In the genomic region with DNA sequence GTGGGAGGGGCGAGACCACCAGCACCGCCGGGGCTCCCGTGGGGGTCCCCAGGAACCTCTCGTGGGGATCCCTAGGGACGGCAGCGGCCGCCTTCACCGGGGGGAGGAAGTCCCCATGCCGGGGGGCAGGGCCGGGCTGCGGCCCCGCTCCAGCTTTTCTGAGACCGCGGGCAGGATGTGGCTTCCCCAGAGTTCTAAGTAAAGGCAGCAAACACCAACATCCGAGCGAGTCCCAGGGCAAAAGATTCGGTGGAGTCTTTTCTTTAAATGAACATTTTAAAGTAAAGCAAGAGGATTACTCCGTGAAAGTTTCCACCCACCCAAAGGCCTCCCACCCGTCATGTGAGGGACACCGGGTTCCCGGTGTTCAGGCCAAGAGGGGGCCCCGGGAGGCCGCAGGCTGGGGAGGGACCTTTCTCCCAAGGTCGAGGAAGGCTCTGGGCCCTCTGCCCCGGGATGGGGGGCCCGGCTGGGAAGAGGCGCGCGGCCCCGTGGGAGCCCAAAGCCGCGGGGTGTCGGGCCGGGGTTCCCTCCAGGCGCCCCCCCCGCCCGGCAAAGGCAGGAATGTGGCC, we compare ENCODE assay signal across 8 cellular contexts. TPM values are rescaled to one million over a fixed set of nuclear protein-coding genes. Genes with fewer than 3 reads are reported as not detected.
DNase-seq lines count a peak whose midpoint lies in the region; ATAC-seq and TF ChIP-seq lines count a peak whose summit lies in the region.

No MANE protein-coding gene starts in this region.

- peaks cover 0 to 16% (median 6%) of the 10 kb centered on the region in 4 donors for H3K4me1 Mint-ChIP-seq in CD4-positive, CD25-positive, alpha-beta regulatory T cell

- H3K9me3 Mint-ChIP-seq in CD4-positive, CD25-positive, alpha-beta regulatory T cell = peaks cover 0 to 3% (median 0%) of the 10 kb centered on the region in 7 donors

- H3K27me3 ChIP-seq in CD4-positive, CD25-positive, alpha-beta regulatory T cell (ENCODE audit: control insufficient read depth, insufficient read depth, low read length) = no peaks in the 10 kb centered on the region
- H3K27me3 ChIP-seq in ovary = no peaks in the 10 kb centered on the region

- peaks cover 18% of the 10 kb centered on the region for H3K4me1 ChIP-seq in CD4-positive, CD25-positive, alpha-beta regulatory T cell (ENCODE audit: control insufficient read depth, insufficient read depth, low read length, poor library complexity, severe bottlenecking)
- peaks cover 7% of the 10 kb centered on the region for H3K4me1 ChIP-seq in ovary (ENCODE audit: insufficient read depth)

- TF ChIP-seq EP300 in ovary (IDR thresholded peaks at IDR 0.05) = no peak

- intact Hi-C loops in ovary (cut with DNase I) = no loop called here

- WGBS in ovary, 3 donors = 1 to 2% (median 1%) methylated on average over 34 to 38 of the region's 38 CpGs

- no peaks in the 10 kb centered on the region for H3K36me3 ChIP-seq in CD4-positive, CD25-positive, alpha-beta regulatory T cell (ENCODE audit: control insufficient read depth, insufficient read depth, low read length)
- no peaks in the 10 kb centered on the region for H3K36me3 ChIP-seq in ovary

- DNase-seq in CD4-positive, CD25-positive, alpha-beta regulatory T cell = peak; percentile 30 to 91 (median 74)
- peak; percentile 46 for DNase-seq in activated CD8-positive, alpha-beta memory T cell treated with anti-CD3 and anti-CD28 coated beads, Interleukin-2, amount 50 U/mL, for 4 hours
- DNase-seq in fibroblast of peridontal ligament (ENCODE audit: extremely low read depth) (peak; percentile 45), ovary (peak; percentile 39 to 73 (median 60)), cerebellum (ENCODE audit: low spot score) (no peak), nucleus accumbens (lab: John Stamatoyannopoulos, UW) (no peak)

- no peaks in the 10 kb centered on the region for H3K9me3 ChIP-seq in CD4-positive, CD25-positive, alpha-beta regulatory T cell (ENCODE audit: control insufficient read depth in 2 of 2, low read length in 2 of 2)
- no peaks in the 10 kb centered on the region for H3K9me3 ChIP-seq in ovary

- no peak for TF ChIP-seq CTCF in ovary (IDR thresholded peaks at IDR 0.05)

- peak overlapping the region; percentile 92 to 97 (median 94) for H3K4me3 Mint-ChIP-seq in CD4-positive, CD25-positive, alpha-beta regulatory T cell

- peaks cover 9% of the 10 kb centered on the region for H3K27me3 Mint-ChIP-seq in CD4-positive, CD25-positive, alpha-beta regulatory T cell

- peak overlapping the region; percentile 86 to 93 (median 88) for H3K27ac Mint-ChIP-seq in CD4-positive, CD25-positive, alpha-beta regulatory T cell

- H3K27ac ChIP-seq in CD4-positive, CD25-positive, alpha-beta regulatory T cell (ENCODE audit: insufficient read depth, low read length, poor library complexity, severe bottlenecking) = peak overlapping the region; percentile 66
- H3K27ac ChIP-seq in ovary = peak overlapping the region in 1 of 2 donors; percentile 57

- no peaks in the 10 kb centered on the region for H3K36me3 Mint-ChIP-seq in CD4-positive, CD25-positive, alpha-beta regulatory T cell

- peak overlapping the region; percentile 61 for H3K4me3 ChIP-seq in CD4-positive, CD25-positive, alpha-beta regulatory T cell (ENCODE audit: low read depth, low read length)
- peak overlapping the region; percentile 54 for H3K4me3 ChIP-seq in ovary

- TF ChIP-seq POLR2A in ovary (IDR thresholded peaks at IDR 0.05) = no peak

- ATAC-seq in CD4-positive, CD25-positive, alpha-beta regulatory T cell (ENCODE audit: low read depth in 2 of 2) = peak; percentile 76 to 84
- ATAC-seq in HG03108 (IDR thresholded peaks at IDR 0.05; ENCODE audit: unreplicated experiment) (peak; percentile 55), HG03159 (IDR thresholded peaks at IDR 0.05; ENCODE audit: unreplicated experiment) (no peak)

RNA-seq across cellular contexts. Expression of a gene that starts 44.1 kb away (rescaled TPM):
- 33.9 TPM for total RNA-seq in CD4-positive, CD25-positive, alpha-beta regulatory T cell
- 10 to 100 TPM; 11.9 to 21.6 (median 15.0) TPM for polyA plus RNA-seq in CD4-positive, CD25-positive, alpha-beta regulatory T cell
- total RNA-seq in ovary (10 to 100 TPM in 4 of 7 donors, 1 to 10 TPM in 3; 3.2 to 29.8 (median 12.8) TPM), cerebellum (4.7 TPM)
- polyA plus RNA-seq in ovary = 10 to 100 TPM in 1 of 2 donors, 1 to 10 TPM in 1; 7.5 to 10.0 TPM

Comparison
In these comparisons a context has a peak if more than half of its experiments do, and no peak if none do; other contexts are left out.
1. DNase-seq: peak in CD4-positive, CD25-positive, alpha-beta regulatory T cell (3 of 3), activated CD8-positive, alpha-beta memory T cell treated with anti-CD3 and anti-CD28 coated beads, Interleukin-2, amount 50 U/mL, for 4 hours (single experiment), fibroblast of peridontal ligament (single experiment) and ovary (5 of 5); none in cerebellum (single experiment) and nucleus accumbens (0 of 56).